20 cellular contexts compared by ENCODE assay signal in genomic region chr9:131838581-131839280, GRCh38.
DNase-seq lines count a peak whose midpoint lies in the region; ATAC-seq and TF ChIP-seq lines count a peak whose summit lies in the region.
"Had no signal": no experiment of that assay in that cellular context is flagged by ENCODE, and none has a peak within 500 bp of the region (broad histone marks: within the 10 kb centered on the region; RNA-seq: fewer than 3 reads in every experiment).

No MANE protein-coding gene starts in this region.

- DNase-seq in DMS53 (lab: John Stamatoyannopoulos, UW) (peak; percentile 33), DMS53 treated with DMSO at 0.1 percent for 48 hours (lab: John Stamatoyannopoulos, UW; ENCODE audit: unreplicated experiment) (no peak), GM23338 (ENCODE audit: low spot score) (peak; percentile 48), left kidney (ENCODE audit: low read depth, low spot score) (peak; percentile 16)
- DNase-seq in activated T-helper 1 cell treated with anti-CD3 and anti-CD28 coated beads, Interleukin-12 subunit alpha, Interleukin-12 subunit beta, Interleukin-2, Interleukin-4 antibody, amounts not matched to agents 30 ng/mL and 10 ng/mL and 1 ng/mL, durations not matched to agents 14 hours and 24 hours and 36 hours (ENCODE audit: low spot score) = no peak
- DNase-seq in stimulated activated naive CD8-positive, alpha-beta T cell treated with anti-CD3 and anti-CD28 coated beads, Interleukin-15, amount 100 ng/mL, for 72 hours = no peak
- DNase-seq: 8988T; effector CD4-positive, alpha-beta T cell; left colon; midbrain; NCI-H1417 treated with DMSO at 0.1 percent for 48 hours; NCI-H2171; NCI-H69 had no signal

- peaks cover 8% of the 10 kb centered on the region for H3K9me3 Mint-ChIP-seq in GM23338
- H3K9me3 Mint-ChIP-seq in activated T-helper 1 cell treated with anti-CD3 and anti-CD28 coated beads, Interleukin-12 subunit alpha, Interleukin-12 subunit beta, Interleukin-2, Interleukin-4 antibody, amounts not matched to agents 30 ng/mL and 10 ng/mL and 1 ng/mL, durations not matched to agents 14 hours and 24 hours and 36 hours = peaks cover 7% of the 10 kb centered on the region
- H3K9me3 Mint-ChIP-seq in stimulated activated naive CD8-positive, alpha-beta T cell treated with anti-CD3 and anti-CD28 coated beads, Interleukin-15, amount 100 ng/mL, for 72 hours = peaks cover 0 to 14% of the 10 kb centered on the region in 2 donors
- H3K9me3 Mint-ChIP-seq: neural crest cell had no signal

- H4K20me1 ChIP-seq in GM23338 (replicated peaks; ENCODE audit: insufficient read depth) = no peaks in the 10 kb centered on the region

- no peaks in the 10 kb centered on the region for H3K36me3 ChIP-seq in GM23338 (ENCODE audit: insufficient read depth)
- H3K36me3 ChIP-seq: esophagus muscularis mucosa, gastroesophageal sphincter had no signal

- peak; percentile 53 for ATAC-seq in GM23338
- no peak for ATAC-seq in HG03571 (IDR thresholded peaks at IDR 0.05; ENCODE audit: unreplicated experiment)
- no peak for ATAC-seq in stimulated activated naive CD8-positive, alpha-beta T cell treated with anti-CD3 and anti-CD28 coated beads, Interleukin-15, amount 100 ng/mL, for 72 hours
- ATAC-seq in GM21528 (IDR thresholded peaks at IDR 0.05; ENCODE audit: low FRiP score, unreplicated experiment) = no peak
- ATAC-seq: gastroesophageal sphincter, left colon had no signal

- no peaks in the 10 kb centered on the region for H3K27me3 ChIP-seq in GM23338 (ENCODE audit: insufficient read depth)

- no peak overlapping the region for H3K27ac Mint-ChIP-seq in GM23338
- H3K27ac Mint-ChIP-seq in activated T-helper 1 cell treated with anti-CD3 and anti-CD28 coated beads, Interleukin-12 subunit alpha, Interleukin-12 subunit beta, Interleukin-2, Interleukin-4 antibody, amounts not matched to agents 30 ng/mL and 10 ng/mL and 1 ng/mL, durations not matched to agents 14 hours and 24 hours and 36 hours = peak overlapping the region; percentile 99
- H3K27ac Mint-ChIP-seq in stimulated activated naive CD8-positive, alpha-beta T cell treated with anti-CD3 and anti-CD28 coated beads, Interleukin-15, amount 100 ng/mL, for 72 hours = no peak overlapping the region
- H3K27ac Mint-ChIP-seq: activated naive CD8-positive, alpha-beta T cell treated with anti-CD3 and anti-CD28 coated beads for 36 hours had no signal

- TF ChIP-seq CTCF in GM23338 (conservative IDR thresholded peaks at IDR 0.05; ENCODE audit: low read depth in 2 of 2) = peak; percentile 26 to 78

- H3K27ac ChIP-seq in GM23338 (ENCODE audit: low read depth) = no peak overlapping the region
- H3K27ac ChIP-seq: esophagus muscularis mucosa had no signal

- H2AFZ ChIP-seq in GM23338 = no peak overlapping the region

- H3K4me3 Mint-ChIP-seq in GM23338 = no peak overlapping the region
- H3K4me3 Mint-ChIP-seq in activated T-helper 1 cell treated with anti-CD3 and anti-CD28 coated beads, Interleukin-12 subunit alpha, Interleukin-12 subunit beta, Interleukin-2, Interleukin-4 antibody, amounts not matched to agents 30 ng/mL and 10 ng/mL and 1 ng/mL, durations not matched to agents 14 hours and 24 hours and 36 hours = no peak overlapping the region
- no peak overlapping the region for H3K4me3 Mint-ChIP-seq in stimulated activated naive CD8-positive, alpha-beta T cell treated with anti-CD3 and anti-CD28 coated beads, Interleukin-15, amount 100 ng/mL, for 72 hours
- H3K4me3 Mint-ChIP-seq: activated naive CD8-positive, alpha-beta T cell treated with anti-CD3 and anti-CD28 coated beads for 36 hours; activated T-cell treated with anti-CD3 and anti-CD28 coated beads, Interleukin-2, amount 50 U/mL, for 4 hours; neural crest cell had no signal

- intact Hi-C loops in activated T-helper 1 cell treated with anti-CD3 and anti-CD28 coated beads, Interleukin-12 subunit alpha, Interleukin-12 subunit beta, Interleukin-2, Interleukin-4 antibody, amounts not matched to agents 30 ng/mL and 10 ng/mL and 1 ng/mL, durations not matched to agents 14 hours and 24 hours and 36 hours (cut with micrococcal nuclease) = loop anchor here (1.0 to 5.0 kb wide), 4 partner anchors 38 to 242 kb away; no protein-coding TSS in a partner anchor

- no peaks in the 10 kb centered on the region for H3K9me2 ChIP-seq in GM23338 (ENCODE audit: insufficient read depth)

- H3K4me1 Mint-ChIP-seq in GM23338 = peaks cover 13% of the 10 kb centered on the region
- H3K4me1 Mint-ChIP-seq in activated T-helper 1 cell treated with anti-CD3 and anti-CD28 coated beads, Interleukin-12 subunit alpha, Interleukin-12 subunit beta, Interleukin-2, Interleukin-4 antibody, amounts not matched to agents 30 ng/mL and 10 ng/mL and 1 ng/mL, durations not matched to agents 14 hours and 24 hours and 36 hours (ENCODE audit: low read depth) = peaks cover 36% of the 10 kb centered on the region
- peaks cover 11% of the 10 kb centered on the region for H3K4me1 Mint-ChIP-seq in stimulated activated naive CD8-positive, alpha-beta T cell treated with anti-CD3 and anti-CD28 coated beads, Interleukin-15, amount 100 ng/mL, for 72 hours

- H3K27me3 Mint-ChIP-seq in GM23338 (ENCODE audit: insufficient read depth, low read depth, poor library complexity) = peaks cover 10% of the 10 kb centered on the region
- no peaks in the 10 kb centered on the region for H3K27me3 Mint-ChIP-seq in activated T-helper 1 cell treated with anti-CD3 and anti-CD28 coated beads, Interleukin-12 subunit alpha, Interleukin-12 subunit beta, Interleukin-2, Interleukin-4 antibody, amounts not matched to agents 30 ng/mL and 10 ng/mL and 1 ng/mL, durations not matched to agents 14 hours and 24 hours and 36 hours (ENCODE audit: insufficient read depth)
- peaks cover 81% of the 10 kb centered on the region for H3K27me3 Mint-ChIP-seq in stimulated activated naive CD8-positive, alpha-beta T cell treated with anti-CD3 and anti-CD28 coated beads, Interleukin-15, amount 100 ng/mL, for 72 hours

- no peaks in the 10 kb centered on the region for H3K79me2 ChIP-seq in GM23338 (replicated peaks; ENCODE audit: insufficient read depth)

- no peaks in the 10 kb centered on the region for H3F3A ChIP-seq in GM23338 (replicated peaks; ENCODE audit: low read depth)

- H3K4me3 ChIP-seq in GM23338 = no peak overlapping the region
- H3K4me3 ChIP-seq: esophagus muscularis mucosa, gastroesophageal sphincter had no signal

- H3K36me3 Mint-ChIP-seq in GM23338 (ENCODE audit: low read depth) = 0 out of 3 replicates have a peak, but pooled peaks cover 3% of the 10 kb centered on the region
- peaks cover 2% of the 10 kb centered on the region for H3K36me3 Mint-ChIP-seq in activated T-helper 1 cell treated with anti-CD3 and anti-CD28 coated beads, Interleukin-12 subunit alpha, Interleukin-12 subunit beta, Interleukin-2, Interleukin-4 antibody, amounts not matched to agents 30 ng/mL and 10 ng/mL and 1 ng/mL, durations not matched to agents 14 hours and 24 hours and 36 hours (ENCODE audit: low read depth)
- H3K36me3 Mint-ChIP-seq: activated naive CD8-positive, alpha-beta T cell treated with anti-CD3 and anti-CD28 coated beads for 36 hours had no signal

- H3K4me1 ChIP-seq in GM23338 (ENCODE audit: insufficient read depth) = peaks cover 7% of the 10 kb centered on the region; the same call in 1 of the 2 replicates

- H3K4me2 ChIP-seq in GM23338 = no peak overlapping the region

TF ChIP-seq in GM23338, 12 proteins besides CTCF, POLR2A, EP300 and RAD21 (continues in another document):
- TF ChIP-seq JUNB (IDR thresholded peaks at IDR 0.05; ENCODE audit: unreplicated experiment) (no peak), CREB1 (CRISPR knock-in tag; IDR thresholded peaks at IDR 0.05; ENCODE audit: low read depth) (no peak), EZH2phosphoT487 (IDR thresholded peaks at IDR 0.05; ENCODE audit: unreplicated experiment) (no peak), ZNF114 (CRISPR knock-in tag; IDR thresholded peaks at IDR 0.05) (no peak)

Comparison
In these comparisons a context has a peak if more than half of its experiments do, and no peak if none do; other contexts are left out.
1. DNase-seq: peak in DMS53 (single experiment), GM23338 (single experiment) and left kidney (single experiment); none in DMS53 treated with DMSO at 0.1 percent for 48 hours (single experiment), activated T-helper 1 cell treated with anti-CD3 and anti-CD28 coated beads, Interleukin-12 subunit alpha, Interleukin-12 subunit beta, Interleukin-2, Interleukin-4 antibody, amounts not matched to agents 30 ng/mL and 10 ng/mL and 1 ng/mL, durations not matched to agents 14 hours and 24 hours and 36 hours (single experiment) and stimulated activated naive CD8-positive, alpha-beta T cell treated with anti-CD3 and anti-CD28 coated beads, Interleukin-15, amount 100 ng/mL, for 72 hours (0 of 2).